20 cellular contexts compared by ENCODE assay signal in genomic region chr5:180613188-180613587, GRCh38.
"Had no signal": no experiment of that assay in that cellular context is flagged by ENCODE, and none has a peak within 500 bp of the region (broad histone marks: within the 10 kb centered on the region; RNA-seq: fewer than 3 reads in every experiment).

No MANE protein-coding gene starts in this region.

- H3K4me3 ChIP-seq: colonic mucosa, dorsolateral prefrontal cortex, esophagus muscularis mucosa, gastroesophageal sphincter, heart right ventricle, left lung, lower lobe of right lung, mucosa of descending colon had no signal

- H3K4me1 ChIP-seq: colonic mucosa, esophagus muscularis mucosa, foreskin keratinocyte, gastroesophageal sphincter, heart right ventricle, left lung, lower lobe of right lung had no signal

- H3K27me3 ChIP-seq: colonic mucosa, foreskin keratinocyte had no signal

- H3K36me3 ChIP-seq: colonic mucosa, gastroesophageal sphincter, lower lobe of right lung had no signal

- H3K4me3 Mint-ChIP-seq: immature natural killer cell, mesothelial cell of epicardium, naive B cell had no signal

- H3K27ac Mint-ChIP-seq: immature natural killer cell, mesothelial cell of epicardium had no signal

- H3K9me3 ChIP-seq: colonic mucosa, esophagus muscularis mucosa, gastroesophageal sphincter, left lung, lower lobe of right lung, mucosa of descending colon had no signal

- H3K36me3 Mint-ChIP-seq: immature natural killer cell, mesothelial cell of epicardium, naive B cell had no signal

- H3K27me3 Mint-ChIP-seq: naive B cell had no signal

- H3K4me1 Mint-ChIP-seq: immature natural killer cell, naive B cell had no signal

- DNase-seq: colonic mucosa; cortex of kidney; dermis blood vessel endothelial cell; dorsolateral prefrontal cortex; effector CD4-positive, alpha-beta T cell; effector memory CD4-positive, alpha-beta T cell; foreskin keratinocyte; heart right ventricle; hypothalamus; immature natural killer cell; left cardiac atrium; left lung; left ventricle myocardium superior; lower lobe of right lung; mesenchymal stem cell; mucosa of descending colon; naive B cell had no signal

- H3K9me3 Mint-ChIP-seq: immature natural killer cell, mesothelial cell of epicardium, naive B cell had no signal
